In genomic region chr3:102434715-102435114, GRCh38 we compare ENCODE assay signal across 29 cellular contexts. TPM values are rescaled to one million over a fixed set of nuclear protein-coding genes. Genes with fewer than 3 reads are reported as not detected.
"Had no signal": no experiment of that assay in that cellular context is flagged by ENCODE, and none has a peak within 500 bp of the region (broad histone marks: within the 10 kb centered on the region; RNA-seq: fewer than 3 reads in every experiment).

TSS of gene ZPLD1 (plus strand) at chr3:102435015. CDS start at chr3:102438488, 3,473 bp downstream.

- H3K36me3 Mint-ChIP-seq: naive thymus-derived CD8-positive, alpha-beta T cell; natural killer cell treated with Interleukin-12 subunit alpha and Interleukin-12 subunit beta and Interleukin-15 and Interleukin-18, amount 100 ng/mL, for 72 hours; stimulated activated effector memory CD8-positive, alpha-beta T cell treated with anti-CD3 and anti-CD28 coated beads, Interleukin-12 subunit alpha, Interleukin-12 subunit beta, amount 100 ng/mL, for 72 hours; stimulated activated naive B cell treated with anti-CD40 and anti-IgM and Interleukin-4, amounts not matched to agents 10 μg/mL and 1 μg/mL and 100 μg/mL, for 72 hours had no signal

- H3K9me3 ChIP-seq: pancreas, prostate gland, right lobe of liver, sigmoid colon, stomach, thoracic aorta, thyroid gland, tibial nerve, upper lobe of left lung, vagina had no signal

- H3K4me3 Mint-ChIP-seq: naive thymus-derived CD8-positive, alpha-beta T cell; natural killer cell treated with Interleukin-12 subunit alpha and Interleukin-12 subunit beta and Interleukin-15 and Interleukin-18, amount 100 ng/mL, for 72 hours; nephron progenitor cell; neural crest cell; stimulated activated effector memory CD8-positive, alpha-beta T cell treated with anti-CD3 and anti-CD28 coated beads, Interleukin-12 subunit alpha, Interleukin-12 subunit beta, amount 100 ng/mL, for 72 hours; stimulated activated naive B cell treated with anti-CD40 and anti-IgM and Interleukin-4, amounts not matched to agents 10 μg/mL and 1 μg/mL and 100 μg/mL, for 72 hours; stimulated activated naive CD8-positive, alpha-beta T cell treated with anti-CD3 and anti-CD28 coated beads, Interleukin-15, Interleukin-2, amounts not matched to agents 100 ng/mL and 50 ng/mL, for 24 hours had no signal

- H3K9me3 Mint-ChIP-seq: naive thymus-derived CD8-positive, alpha-beta T cell; natural killer cell treated with Interleukin-12 subunit alpha and Interleukin-12 subunit beta and Interleukin-15 and Interleukin-18, amount 100 ng/mL, for 72 hours; neural crest cell; stimulated activated effector memory CD8-positive, alpha-beta T cell treated with anti-CD3 and anti-CD28 coated beads, Interleukin-12 subunit alpha, Interleukin-12 subunit beta, amount 100 ng/mL, for 72 hours; stimulated activated naive B cell treated with anti-CD40 and anti-IgM and Interleukin-4, amounts not matched to agents 10 μg/mL and 1 μg/mL and 100 μg/mL, for 72 hours; stimulated activated naive CD8-positive, alpha-beta T cell treated with anti-CD3 and anti-CD28 coated beads, Interleukin-15, Interleukin-2, amounts not matched to agents 100 ng/mL and 50 ng/mL, for 24 hours had no signal

- H3K27me3 Mint-ChIP-seq: natural killer cell treated with Interleukin-12 subunit alpha and Interleukin-12 subunit beta and Interleukin-15 and Interleukin-18, amount 100 ng/mL, for 72 hours had no signal

- H3K4me3 ChIP-seq: pancreas, prostate gland, right lobe of liver, sigmoid colon, stomach, thoracic aorta, thyroid gland, tibial nerve, upper lobe of left lung, vagina had no signal

- H3K4me1 Mint-ChIP-seq: naive thymus-derived CD8-positive, alpha-beta T cell; nephron progenitor cell; neural crest cell; stimulated activated effector memory CD8-positive, alpha-beta T cell treated with anti-CD3 and anti-CD28 coated beads, Interleukin-12 subunit alpha, Interleukin-12 subunit beta, amount 100 ng/mL, for 72 hours; stimulated activated naive B cell treated with anti-CD40 and anti-IgM and Interleukin-4, amounts not matched to agents 10 μg/mL and 1 μg/mL and 100 μg/mL, for 72 hours had no signal

- ATAC-seq: naive thymus-derived CD8-positive, alpha-beta T cell; natural killer cell treated with Interleukin-12 subunit alpha and Interleukin-12 subunit beta and Interleukin-15 and Interleukin-18, amount 100 ng/mL, for 72 hours; pancreas; right cardiac atrium; right lobe of liver; stimulated activated effector memory CD8-positive, alpha-beta T cell treated with anti-CD3 and anti-CD28 coated beads, Interleukin-12 subunit alpha, Interleukin-12 subunit beta, amount 100 ng/mL, for 72 hours; stimulated activated naive B cell treated with anti-CD40 and anti-IgM and Interleukin-4, amounts not matched to agents 10 μg/mL and 1 μg/mL and 100 μg/mL, for 72 hours had no signal

- H3K4me1 ChIP-seq: pancreas, prostate gland, right lobe of liver, sigmoid colon, stomach, thyroid gland, tibial nerve, upper lobe of left lung, vagina had no signal

- DNase-seq: naive thymus-derived CD8-positive, alpha-beta T cell; nephron progenitor cell; occipital lobe; pancreas; right cardiac atrium; right lobe of liver; sigmoid colon; small intestine; stimulated activated CD4-positive, alpha-beta T cell treated with anti-CD3 and anti-CD28 coated beads, Interleukin-15, amount 100 ng/mL, for 24 hours; stimulated activated CD4-positive, alpha-beta T cell treated with anti-CD3 and anti-CD28 coated beads, Interleukin-2, amount 100 ng/mL, for 24 hours; stimulated activated CD4-positive, alpha-beta T cell treated with anti-CD3 and anti-CD28 coated beads, Interleukin-2, amount 100 ng/mL, for 48 hours; stimulated activated CD4-positive, alpha-beta T cell treated with anti-CD3 and anti-CD28 coated beads, Interleukin-4, amount 100 ng/mL, for 24 hours; stimulated activated naive B cell treated with anti-CD40 and anti-IgM and Interleukin-4, amounts not matched to agents 10 μg/mL and 1 μg/mL and 100 μg/mL, for 72 hours; stimulated activated naive CD4-positive, alpha-beta T cell treated with Interleukin-2 at 50 U/mL for 16 hours; stomach; thyroid gland; trophoblast cell; upper lobe of left lung had no signal

- H3K27ac Mint-ChIP-seq: naive thymus-derived CD8-positive, alpha-beta T cell; natural killer cell treated with Interleukin-12 subunit alpha and Interleukin-12 subunit beta and Interleukin-15 and Interleukin-18, amount 100 ng/mL, for 72 hours; nephron progenitor cell; stimulated activated effector memory CD8-positive, alpha-beta T cell treated with anti-CD3 and anti-CD28 coated beads, Interleukin-12 subunit alpha, Interleukin-12 subunit beta, amount 100 ng/mL, for 72 hours; stimulated activated naive B cell treated with anti-CD40 and anti-IgM and Interleukin-4, amounts not matched to agents 10 μg/mL and 1 μg/mL and 100 μg/mL, for 72 hours; stimulated activated naive CD8-positive, alpha-beta T cell treated with anti-CD3 and anti-CD28 coated beads, Interleukin-15, Interleukin-2, amounts not matched to agents 100 ng/mL and 50 ng/mL, for 24 hours had no signal

- H3K27me3 ChIP-seq: pancreas, right lobe of liver, sigmoid colon, stomach, thyroid gland, tibial nerve, upper lobe of left lung, vagina had no signal

- H3K36me3 ChIP-seq: pancreas, prostate gland, right lobe of liver, sigmoid colon, stomach, thoracic aorta, thyroid gland, upper lobe of left lung, vagina had no signal

- H3K27ac ChIP-seq: pancreas, prostate gland, right lobe of liver, sigmoid colon, stomach, thoracic aorta, thyroid gland, tibial nerve, upper lobe of left lung, vagina had no signal

RNA-seq across cellular contexts. Expression of gene ZPLD1, which starts in this region (rescaled TPM):
- total RNA-seq: naive thymus-derived CD8-positive, alpha-beta T cell; natural killer cell treated with Interleukin-12 subunit alpha and Interleukin-12 subunit beta and Interleukin-15 and Interleukin-18, amount 100 ng/mL, for 72 hours; neural crest cell; occipital lobe; osteocyte; skeletal muscle tissue; subcutaneous adipose tissue; thoracic aorta; tibial nerve; upper lobe of left lung; vagina had no signal
- polyA plus RNA-seq: naive thymus-derived CD8-positive, alpha-beta T cell; right cardiac atrium; stomach had no signal
